1 cellular context compared by ENCODE assay signal in genomic region chr11:75453916-75454655, GRCh38.
TF ChIP-seq lines count a peak whose summit lies in the region.

No MANE protein-coding gene starts in this region.

TF ChIP-seq in endothelial cell of umbilical vein, 7 proteins besides CTCF, POLR2A, EP300 and RAD21:
- TF ChIP-seq FOS (IDR thresholded peaks at IDR 0.05; ENCODE audit: borderline replicate concordance, insufficient read depth, low read length): no peak
- no peak for TF ChIP-seq MAX (IDR thresholded peaks at IDR 0.05; ENCODE audit: insufficient read depth, insufficient read length)
- no peak for TF ChIP-seq JUN (IDR thresholded peaks at IDR 0.05; ENCODE audit: borderline replicate concordance, insufficient read depth, insufficient read length, low read depth)
- TF ChIP-seq POLR2AphosphoS5 (IDR thresholded peaks at IDR 0.05; ENCODE audit: insufficient read depth, low read depth, low read length): no peak
- TF ChIP-seq EZH2 (IDR thresholded peaks at IDR 0.05; ENCODE audit: borderline replicate concordance, low read depth, low read length, severe bottlenecking): no peak
- no peak for TF ChIP-seq MYC (IDR thresholded peaks at IDR 0.05; ENCODE audit: low read depth, low read length)
- TF ChIP-seq GATA2 (IDR thresholded peaks at IDR 0.05; ENCODE audit: insufficient read depth, insufficient read length, low read depth, low read length): no peak
TF ChIP-seq in endothelial cell of umbilical vein: peak in this region for 0.
